In genomic region chr6:143600821-143601220, GRCh38 we compare ENCODE assay signal across 30 cellular contexts.
"Had no signal": no experiment of that assay in that cellular context is flagged by ENCODE, and none has a peak within 500 bp of the region (broad histone marks: within the 10 kb centered on the region; RNA-seq: fewer than 3 reads in every experiment).

No MANE protein-coding gene starts in this region.

- H3K9ac ChIP-seq: KMS-11 had no signal

- DNase-seq: Karpas-422, Kasumi-1, MG63, MM.1S, MV-4-11, NCI-H1048, NCI-H1092, NCI-H1092 treated with DMSO at 0.1 percent for 48 hours, NCI-H1105, NCI-H1105 treated with DMSO at 0.1 percent for 48 hours, NCI-H1417, NCI-H1417 treated with DMSO at 0.1 percent for 48 hours, NCI-H1436, NCI-H1436 treated with DMSO at 0.1 percent for 48 hours, NCI-H146, NCI-H1694, NCI-H1694 treated with DMSO at 0.1 percent for 48 hours, NCI-H187, NCI-H187 treated with DMSO at 0.1 percent for 48 hours, NCI-H1930, NCI-H2029, NCI-H2029 treated with DMSO at 0.1 percent for 48 hours, NCI-H2081, NCI-H2081 treated with DMSO at 0.1 percent for 48 hours, NCI-H2107, NCI-H2227 treated with DMSO at 0.1 percent for 48 hours, NCI-H226, NCI-H345, NCI-H510A had no signal

- H3K4me3 ChIP-seq: MG63 had no signal

- H3K9me3 ChIP-seq: MG63 had no signal

- H3K27ac ChIP-seq: KMS-11 had no signal

- H3K4me2 ChIP-seq: KMS-11 had no signal

- H3K27me3 ChIP-seq: MG63 had no signal

- H3K36me3 ChIP-seq: MG63 had no signal
